1 cellular context compared by ENCODE assay signal in the genomic region with DNA sequence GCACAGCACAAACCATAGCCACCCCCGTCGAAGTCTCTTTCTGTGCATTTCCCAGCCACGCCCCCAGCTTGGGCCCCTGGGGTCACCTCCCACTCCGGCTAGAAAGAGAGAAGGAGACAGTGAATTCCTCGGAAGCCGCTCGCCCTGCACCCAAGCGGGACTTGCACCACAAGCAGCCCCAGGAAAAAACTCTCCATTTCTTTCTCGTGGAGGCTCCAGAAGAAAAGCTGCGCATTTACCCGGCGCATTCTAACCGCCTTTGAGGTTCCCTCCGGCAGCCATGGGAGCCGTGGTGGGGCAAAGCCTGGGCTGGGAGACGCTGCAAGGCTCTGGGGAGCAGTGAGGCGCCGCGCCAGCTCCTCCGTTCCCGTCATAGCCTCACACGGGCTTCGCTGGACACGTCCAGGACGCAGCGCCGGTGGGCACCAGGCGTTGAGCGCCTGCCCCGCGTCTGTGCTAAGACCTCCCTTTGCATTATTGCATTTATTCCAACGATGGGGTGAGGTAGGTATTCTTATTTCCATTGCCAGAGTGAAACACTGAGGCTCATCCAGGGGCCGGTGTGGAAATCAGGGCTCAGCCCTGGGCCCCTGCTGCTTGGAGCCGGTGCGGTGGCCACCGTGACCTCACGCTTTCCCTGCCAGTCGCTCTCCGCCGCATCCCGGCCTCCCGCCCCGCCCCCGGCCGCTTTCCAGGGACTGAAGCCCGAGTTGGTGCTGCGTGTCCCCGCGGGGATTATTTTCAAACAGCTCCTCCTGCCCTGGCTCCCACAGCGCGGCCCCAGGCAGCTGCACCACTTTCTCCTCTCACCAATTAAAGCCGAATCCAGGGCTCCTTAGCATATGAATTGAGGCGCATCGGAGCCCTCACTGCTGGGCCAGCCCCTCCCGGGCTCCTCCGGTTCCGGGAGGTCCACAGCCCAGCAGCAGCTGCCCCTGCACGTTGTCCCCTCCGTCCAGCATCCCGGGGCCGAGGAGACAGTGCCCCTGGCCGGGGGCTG.
TF ChIP-seq lines count a peak whose summit lies in the region.

No MANE protein-coding gene starts in this region.

TF ChIP-seq in SK-N-SH treated with all-trans-retinoic acid at 6 μM for 48 hours, 23 proteins besides CTCF, POLR2A, EP300 and RAD21 (continued from another document):
- TF ChIP-seq, protein P1, sequence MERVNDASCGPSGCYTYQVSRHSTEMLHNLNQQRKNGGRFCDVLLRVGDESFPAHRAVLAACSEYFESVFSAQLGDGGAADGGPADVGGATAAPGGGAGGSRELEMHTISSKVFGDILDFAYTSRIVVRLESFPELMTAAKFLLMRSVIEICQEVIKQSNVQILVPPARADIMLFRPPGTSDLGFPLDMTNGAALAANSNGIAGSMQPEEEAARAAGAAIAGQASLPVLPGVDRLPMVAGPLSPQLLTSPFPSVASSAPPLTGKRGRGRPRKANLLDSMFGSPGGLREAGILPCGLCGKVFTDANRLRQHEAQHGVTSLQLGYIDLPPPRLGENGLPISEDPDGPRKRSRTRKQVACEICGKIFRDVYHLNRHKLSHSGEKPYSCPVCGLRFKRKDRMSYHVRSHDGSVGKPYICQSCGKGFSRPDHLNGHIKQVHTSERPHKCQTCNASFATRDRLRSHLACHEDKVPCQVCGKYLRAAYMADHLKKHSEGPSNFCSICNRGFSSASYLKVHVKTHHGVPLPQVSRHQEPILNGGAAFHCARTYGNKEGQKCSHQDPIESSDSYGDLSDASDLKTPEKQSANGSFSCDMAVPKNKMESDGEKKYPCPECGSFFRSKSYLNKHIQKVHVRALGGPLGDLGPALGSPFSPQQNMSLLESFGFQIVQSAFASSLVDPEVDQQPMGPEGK (CRISPR knock-in tag; IDR thresholded peaks at IDR 0.05; ENCODE audit: borderline replicate concordance), result no peak
- no peak for TF ChIP-seq BACH2 (CRISPR knock-in tag; IDR thresholded peaks at IDR 0.05; ENCODE audit: borderline replicate concordance)
- TF ChIP-seq, protein P2, sequence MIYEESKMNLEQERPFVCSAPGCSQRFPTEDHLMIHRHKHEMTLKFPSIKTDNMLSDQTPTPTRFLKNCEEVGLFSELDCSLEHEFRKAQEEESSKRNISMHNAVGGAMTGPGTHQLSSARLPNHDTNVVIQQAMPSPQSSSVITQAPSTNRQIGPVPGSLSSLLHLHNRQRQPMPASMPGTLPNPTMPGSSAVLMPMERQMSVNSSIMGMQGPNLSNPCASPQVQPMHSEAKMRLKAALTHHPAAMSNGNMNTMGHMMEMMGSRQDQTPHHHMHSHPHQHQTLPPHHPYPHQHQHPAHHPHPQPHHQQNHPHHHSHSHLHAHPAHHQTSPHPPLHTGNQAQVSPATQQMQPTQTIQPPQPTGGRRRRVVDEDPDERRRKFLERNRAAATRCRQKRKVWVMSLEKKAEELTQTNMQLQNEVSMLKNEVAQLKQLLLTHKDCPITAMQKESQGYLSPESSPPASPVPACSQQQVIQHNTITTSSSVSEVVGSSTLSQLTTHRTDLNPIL (CRISPR knock-in tag; IDR thresholded peaks at IDR 0.05; ENCODE audit: low read depth), result no peak
